In the genomic region with DNA sequence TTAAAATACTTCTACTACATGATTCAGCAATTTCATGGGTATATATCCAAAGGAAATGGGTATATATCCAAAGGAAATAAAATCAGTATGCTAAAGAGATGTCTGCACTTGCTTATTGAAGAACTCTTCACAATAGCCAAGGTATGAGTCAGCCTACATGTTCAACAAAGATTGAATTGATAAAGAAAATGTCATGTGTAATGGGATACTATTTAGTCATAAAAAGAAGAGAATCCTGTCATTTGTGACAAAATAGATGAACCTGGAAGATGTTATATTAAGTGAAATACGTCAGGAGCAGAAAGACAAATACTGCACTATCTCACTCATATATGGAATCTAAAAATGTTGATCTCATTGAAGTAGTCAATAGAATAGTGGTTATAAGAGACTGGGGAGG, we compare ENCODE assay signal across 15 cellular contexts.
DNase-seq lines count a peak whose midpoint lies in the region; ATAC-seq and TF ChIP-seq lines count a peak whose summit lies in the region.
"Had no signal": no experiment of that assay in that cellular context is flagged by ENCODE, and none has a peak within 500 bp of the region (broad histone marks: within the 10 kb centered on the region; RNA-seq: fewer than 3 reads in every experiment).

No MANE protein-coding gene starts in this region.

- no peaks in the 10 kb centered on the region for H3K27me3 Mint-ChIP-seq in MCF 10A (ENCODE audit: insufficient read depth, unreplicated experiment)

- TF ChIP-seq POLR2A in breast epithelium (IDR thresholded peaks at IDR 0.05) = no peak

- H3K4me1 ChIP-seq in breast epithelium = no peaks in the 10 kb centered on the region
- H3K4me1 ChIP-seq in RWPE2 (ENCODE audit: insufficient read depth, poor library complexity, severe bottlenecking) = no peaks in the 10 kb centered on the region
- H3K4me1 ChIP-seq: BLaER1 had no signal

- ATAC-seq in RWPE2 (ENCODE audit: low read depth) = peak; percentile 50; the same call in 2 of the 3 replicates
- ATAC-seq in HG03520 (IDR thresholded peaks at IDR 0.05; ENCODE audit: unreplicated experiment) = no peak
- no peak for ATAC-seq in HG03280 (IDR thresholded peaks at IDR 0.05; ENCODE audit: unreplicated experiment)

- no peaks in the 10 kb centered on the region for H3K36me3 ChIP-seq in breast epithelium
- no peaks in the 10 kb centered on the region for H3K36me3 ChIP-seq in RWPE2 (ENCODE audit: low read depth)
- H3K36me3 ChIP-seq: BLaER1 had no signal

- no peak overlapping the region for H3K4me3 ChIP-seq in breast epithelium
- no peak overlapping the region for H3K4me3 ChIP-seq in RWPE2 (ENCODE audit: severe bottlenecking)
- no peak overlapping the region for H3K4me3 ChIP-seq in epithelial cell of esophagus (ENCODE audit: low read length)
- H3K4me3 ChIP-seq: BLaER1 had no signal

- H3K9me3 ChIP-seq in breast epithelium (no peaks in the 10 kb centered on the region), RWPE2 (ENCODE audit: severe bottlenecking) (no peaks in the 10 kb centered on the region)
- H3K9me3 ChIP-seq: BLaER1 had no signal

- peaks cover 7% of the 10 kb centered on the region for H3K9me3 Mint-ChIP-seq in MCF 10A (ENCODE audit: unreplicated experiment)

- CTCF ChIA-PET in MCF 10A (lab: Yijun Ruan, JAX) = no interaction called here

- no peaks in the 10 kb centered on the region for H3K36me3 Mint-ChIP-seq in MCF 10A (ENCODE audit: insufficient read depth, unreplicated experiment)

- DNase-seq in MCF 10A (ENCODE audit: unreplicated experiment) (peak; percentile 1), breast epithelium (ENCODE audit: low spot score in 2 of 2) (no peak), RWPE2 (ENCODE audit: low spot score) (no peak), epithelial cell of esophagus (ENCODE audit: low read depth) (peak; percentile 6), KG1 (lab: John Stamatoyannopoulos, UW) (no peak)
- DNase-seq: 8988T; AML-193; CD8-positive, alpha-beta memory T cell; DND-41; GF-D8; GOT3; H9 had no signal

- intact Hi-C loops in MCF 10A (cut with micrococcal nuclease) = no loop called here
- intact Hi-C loops in breast epithelium (cut with DNase I; ENCODE audit: low total_unique reads) = no loop called here

- POLR2A ChIA-PET in MCF 10A (lab: Yijun Ruan, JAX) = no interaction called here

- H3K27me3 ChIP-seq in breast epithelium (no peaks in the 10 kb centered on the region), RWPE2 (ENCODE audit: insufficient read depth, poor library complexity, severe bottlenecking) (peaks cover 4% of the 10 kb centered on the region)
- H3K27me3 ChIP-seq: BLaER1 had no signal

- H3K4me1 Mint-ChIP-seq in MCF 10A (ENCODE audit: insufficient read depth, unreplicated experiment) = peaks cover 5% of the 10 kb centered on the region

- H3K4me3 Mint-ChIP-seq in MCF 10A (ENCODE audit: unreplicated experiment) = no peak overlapping the region
- H3K4me3 Mint-ChIP-seq: CD8-positive, alpha-beta memory T cell; H9 had no signal

- BruUV-seq in MCF 10A (replicated peaks; lab: Mats Ljungman, UMichigan) = no TSS peak

- H3K27ac ChIP-seq in breast epithelium (no peak overlapping the region), RWPE2 (ENCODE audit: poor library complexity, severe bottlenecking) (no peak overlapping the region)
- H3K27ac ChIP-seq: BLaER1 had no signal

- TF ChIP-seq CTCF in MCF 10A (IDR thresholded peaks at IDR 0.05; ENCODE audit: unreplicated experiment) (no peak), breast epithelium (IDR thresholded peaks at IDR 0.05) (no peak), RWPE2 (IDR thresholded peaks at IDR 0.05; ENCODE audit: poor library complexity, severe bottlenecking) (no peak), epithelial cell of esophagus (IDR thresholded peaks at IDR 0.05; ENCODE audit: insufficient read depth, low read depth, low read length, missing control alignments) (no peak)

- no peak overlapping the region for H3K27ac Mint-ChIP-seq in MCF 10A (ENCODE audit: low read depth, unreplicated experiment)
- H3K27ac Mint-ChIP-seq: CD8-positive, alpha-beta memory T cell; H9 had no signal

Comparison
In these comparisons a context has a peak if more than half of its experiments do, and no peak if none do; other contexts are left out.
1. DNase-seq: peak in MCF 10A (single experiment) and epithelial cell of esophagus (single experiment); none in breast epithelium (0 of 2), RWPE2 (single experiment) and KG1 (single experiment).